1 cellular context compared by ENCODE assay signal in genomic region chr5:139588962-139589361, GRCh38.
TF ChIP-seq lines count a peak whose summit lies in the region.

No MANE protein-coding gene starts in this region.

TF ChIP-seq in GM23338, 12 proteins besides CTCF, POLR2A, EP300 and RAD21 (continued from another document):
- TF ChIP-seq ZNF462 (CRISPR knock-in tag; IDR thresholded peaks at IDR 0.05), result no peak
- no peak for TF ChIP-seq REST (IDR thresholded peaks at IDR 0.05; ENCODE audit: unreplicated experiment)
- TF ChIP-seq JUNB (IDR thresholded peaks at IDR 0.05; ENCODE audit: unreplicated experiment), result no peak
- no peak for TF ChIP-seq CREB1 (CRISPR knock-in tag; IDR thresholded peaks at IDR 0.05; ENCODE audit: low read depth)
- no peak for TF ChIP-seq EZH2 (IDR thresholded peaks at IDR 0.05; ENCODE audit: low read depth, unreplicated experiment)
